Comparison of ENCODE assay signal across 8 cellular contexts in genomic region chr10:91162050-91162494, GRCh38. TPM values are rescaled to one million over a fixed set of nuclear protein-coding genes. Genes with fewer than 3 reads are reported as not detected.
A peak's percentile ranks its signal among the peaks of the same experiment; 100 is the strongest.
DNase-seq lines count a peak whose midpoint lies in the region; ATAC-seq, FAIRE-seq and TF ChIP-seq lines count a peak whose summit lies in the region.

No MANE protein-coding gene starts in this region.

- intact Hi-C loops in kidney (cut with DNase I) = loop anchor here (10.0 kb wide), 1 partner anchor 53 kb away; no protein-coding TSS in a partner anchor

- in situ Hi-C loops in astrocyte of the cerebellum (cut with HindIII; ENCODE audit: low sequenced_read_pairs) = no loop called here

- peak; percentile 27 for DNase-seq in DND-41
- DNase-seq in astrocyte of the cerebellum (ENCODE audit: low read depth) = no peak
- no peak for DNase-seq in kidney
- DNase-seq in stimulated activated effector memory CD8-positive, alpha-beta T cell treated with anti-CD3 and anti-CD28 coated beads, Interleukin-12 subunit alpha, Interleukin-12 subunit beta, amount 100 ng/mL, for 72 hours (ENCODE audit: low spot score in 2 of 2) = no peak
- no peak for DNase-seq in GM19238 (ENCODE audit: insufficient read length, low spot score)
- DNase-seq in ecto neural progenitor cell (ENCODE audit: low spot score) = no peak

- no peak for FAIRE-seq in kidney (lab: Jason Lieb, UNC)

- H3K4me1 Mint-ChIP-seq in stimulated activated effector memory CD8-positive, alpha-beta T cell treated with anti-CD3 and anti-CD28 coated beads, Interleukin-12 subunit alpha, Interleukin-12 subunit beta, amount 100 ng/mL, for 72 hours = peaks cover 50% of the 10 kb centered on the region

- H2AFZ ChIP-seq in DND-41 (ENCODE audit: low read depth, low read length) (peak overlapping the region; percentile 69), Loucy (ENCODE audit: low read length) (peak overlapping the region; percentile 91)

- H3K27ac ChIP-seq in DND-41 (ENCODE audit: low read length) (peak overlapping the region; percentile 89), kidney (ENCODE audit: low read depth in 2 of 2, low read length in 2 of 2) (peak overlapping the region; percentile 91 to 92)

- peaks cover 11% of the 10 kb centered on the region; the same call in 1 of the 2 replicates for H4K20me1 ChIP-seq in DND-41 (ENCODE audit: insufficient read depth, low read length)
- peaks cover 3% of the 10 kb centered on the region for H4K20me1 ChIP-seq in Loucy (ENCODE audit: insufficient read depth, low read length, poor library complexity, severe bottlenecking)

- no peaks in the 10 kb centered on the region for H3K9me3 Mint-ChIP-seq in stimulated activated effector memory CD8-positive, alpha-beta T cell treated with anti-CD3 and anti-CD28 coated beads, Interleukin-12 subunit alpha, Interleukin-12 subunit beta, amount 100 ng/mL, for 72 hours

- peak overlapping the region; percentile 52 to 71; a peak in 3 of 4 replicates for H3K4me3 ChIP-seq in DND-41 (ENCODE audit: low read depth in 1 of 2, low read length in 2 of 2)
- peak overlapping the region; percentile 84 for H3K4me3 ChIP-seq in Loucy (ENCODE audit: low read length, poor library complexity, severe bottlenecking)
- H3K4me3 ChIP-seq in astrocyte of the cerebellum (ENCODE audit: low read depth, low read length) = peak overlapping the region; percentile 71
- H3K4me3 ChIP-seq in kidney (ENCODE audit: low read length in 2 of 2) = peak overlapping the region; percentile 75 to 81

- no peak for ATAC-seq in DND-41 (ENCODE audit: insufficient read depth, low read depth)
- ATAC-seq in stimulated activated effector memory CD8-positive, alpha-beta T cell treated with anti-CD3 and anti-CD28 coated beads, Interleukin-12 subunit alpha, Interleukin-12 subunit beta, amount 100 ng/mL, for 72 hours = peak; percentile 44
- ATAC-seq in HG02870 (IDR thresholded peaks at IDR 0.05; ENCODE audit: unreplicated experiment) = no peak

- no peaks in the 10 kb centered on the region; the same call in 1 of the 2 replicates for H3K36me3 ChIP-seq in DND-41 (ENCODE audit: insufficient read depth, low read length)
- no peaks in the 10 kb centered on the region for H3K36me3 ChIP-seq in Loucy (ENCODE audit: insufficient read depth, low read length)
- H3K36me3 ChIP-seq in kidney (ENCODE audit: control insufficient read depth in 1 of 2, insufficient read depth in 2 of 2, low read length in 2 of 2) = no peaks in the 10 kb centered on the region

- peaks cover 65% of the 10 kb centered on the region for H3K4me1 ChIP-seq in DND-41 (ENCODE audit: insufficient read depth, low read length)
- peaks cover 34% of the 10 kb centered on the region for H3K4me1 ChIP-seq in Loucy (ENCODE audit: insufficient read depth, low read length, poor library complexity, severe bottlenecking)
- H3K4me1 ChIP-seq in kidney (ENCODE audit: control insufficient read depth in 1 of 2, insufficient read depth in 1 of 2, low read depth in 1 of 2, low read length in 2 of 2) = peaks cover 4 to 17% of the 10 kb centered on the region in 2 donors

- no peaks in the 10 kb centered on the region for H3F3A ChIP-seq in Loucy (ENCODE audit: low read depth)

- H3K4me3 Mint-ChIP-seq in stimulated activated effector memory CD8-positive, alpha-beta T cell treated with anti-CD3 and anti-CD28 coated beads, Interleukin-12 subunit alpha, Interleukin-12 subunit beta, amount 100 ng/mL, for 72 hours = peak overlapping the region; percentile 84

- peaks cover 63% of the 10 kb centered on the region for H3K79me2 ChIP-seq in DND-41 (ENCODE audit: insufficient read depth, low read length)
- peaks cover 12% of the 10 kb centered on the region; the same call in 1 of the 2 replicates for H3K79me2 ChIP-seq in Loucy (ENCODE audit: insufficient read depth, low read length)

- no peak for TF ChIP-seq CTCF in DND-41 (IDR thresholded peaks at IDR 0.05; ENCODE audit: borderline replicate concordance, extremely low read depth, low read length, poor library complexity, severe bottlenecking)
- TF ChIP-seq CTCF in Loucy (conservative IDR thresholded peaks at IDR 0.05; ENCODE audit: low read length) = no peak
- no peak for TF ChIP-seq CTCF in astrocyte of the cerebellum (IDR thresholded peaks at IDR 0.05; ENCODE audit: low read depth, low read length, missing control alignments)
- TF ChIP-seq CTCF in kidney (IDR thresholded peaks at IDR 0.05; ENCODE audit: borderline replicate concordance, extremely low read depth, insufficient read depth) = no peak

- H3K27me3 ChIP-seq in DND-41 (ENCODE audit: insufficient read depth, low read length, poor library complexity) (no peaks in the 10 kb centered on the region), Loucy (ENCODE audit: insufficient read depth, low read length, poor library complexity, severe bottlenecking) (no peaks in the 10 kb centered on the region)

- peak overlapping the region; percentile 94 for H3K9ac ChIP-seq in DND-41 (ENCODE audit: low read depth, low read length)
- H3K9ac ChIP-seq in Loucy (ENCODE audit: low read depth, low read length, poor library complexity, severe bottlenecking) = peak overlapping the region; percentile 62
- peak overlapping the region; percentile 77 to 95 for H3K9ac ChIP-seq in kidney (ENCODE audit: low read length in 2 of 2)

- H3K4me2 ChIP-seq in DND-41 (ENCODE audit: insufficient read depth, low read length) = peak overlapping the region; percentile 88
- H3K4me2 ChIP-seq in Loucy (ENCODE audit: low read depth, low read length, poor library complexity, severe bottlenecking) = peak overlapping the region; percentile 75

- H3K9me3 ChIP-seq in DND-41 (ENCODE audit: insufficient read depth, low read length, severe bottlenecking) (no peaks in the 10 kb centered on the region), Loucy (ENCODE audit: insufficient read depth, low read depth, low read length) (no peaks in the 10 kb centered on the region), kidney (ENCODE audit: control insufficient read depth in 1 of 2, low read length in 2 of 2) (no peaks in the 10 kb centered on the region)

- peak overlapping the region; percentile 96 for H3K27ac Mint-ChIP-seq in stimulated activated effector memory CD8-positive, alpha-beta T cell treated with anti-CD3 and anti-CD28 coated beads, Interleukin-12 subunit alpha, Interleukin-12 subunit beta, amount 100 ng/mL, for 72 hours

- peaks cover 37% of the 10 kb centered on the region for H3K36me3 Mint-ChIP-seq in stimulated activated effector memory CD8-positive, alpha-beta T cell treated with anti-CD3 and anti-CD28 coated beads, Interleukin-12 subunit alpha, Interleukin-12 subunit beta, amount 100 ng/mL, for 72 hours

- H3K9me2 ChIP-seq in Loucy (replicated peaks; ENCODE audit: low read depth, low read length) = no peaks in the 10 kb centered on the region

RNA-seq across cellular contexts. Expression of gene PCGF5, which starts 58.4 kb away (rescaled TPM):
- 49.1 TPM for total RNA-seq in kidney
- 26.8 TPM for polyA plus RNA-seq in kidney (ENCODE audit: insufficient read depth, low read depth, low replicate concordance)
